24 cellular contexts compared by ENCODE assay signal in the genomic region with DNA sequence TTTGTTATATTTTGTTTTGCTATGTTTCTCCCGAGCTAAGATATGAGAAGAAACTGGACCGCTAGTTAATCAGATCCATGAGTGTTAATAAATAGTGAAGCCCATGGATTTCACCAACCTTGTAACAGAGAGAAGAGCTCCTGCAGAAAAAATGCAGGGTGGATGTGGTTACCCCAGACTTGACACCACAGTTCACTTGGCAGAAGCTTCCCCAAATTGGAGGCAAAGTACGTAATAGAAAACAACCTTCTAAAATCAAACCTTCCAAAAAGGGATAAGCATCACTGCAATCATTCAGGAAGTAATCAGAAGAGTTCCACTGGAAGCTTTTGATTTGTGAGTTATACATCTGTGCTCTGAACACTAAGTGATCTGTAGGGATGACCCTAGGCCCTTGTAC.
"Had no signal": no experiment of that assay in that cellular context is flagged by ENCODE, and none has a peak within 500 bp of the region (broad histone marks: within the 10 kb centered on the region; RNA-seq: fewer than 3 reads in every experiment).

No MANE protein-coding gene starts in this region.

- H3K4me3 Mint-ChIP-seq: activated B cell treated with CpG ODN at 0.5 μM for 24 hours; activated CD4-positive, alpha-beta memory T cell treated with anti-CD3 and anti-CD28 coated beads for 36 hours; activated CD8-positive, alpha-beta memory T cell treated with anti-CD3 and anti-CD28 coated beads, Interleukin-2, amount 10 ng/mL, durations not matched to agents 7 days and 5 days; activated naive CD8-positive, alpha-beta T cell treated with anti-CD3 and anti-CD28 coated beads for 36 hours; activated T-helper 17 cell treated with anti-CD3 and anti-CD28 coated beads, Interleukin-2, amount 50 U/mL, for 72 hours; effector memory CD8-positive, alpha-beta T cell; mesothelial cell of epicardium; nephron progenitor cell; T-helper 2 cell treated with Interferon-gamma antibody and Interleukin-4, amounts not matched to agents 5 μg/mL and 100 μg/mL, for 36 hours had no signal

- H3K27me3 ChIP-seq: uterus had no signal

- H3K4me3 ChIP-seq: lower lobe of right lung, tibial artery, uterus had no signal

- ATAC-seq: activated CD8-positive, alpha-beta memory T cell treated with anti-CD3 and anti-CD28 coated beads, Interleukin-2, amount 10 ng/mL, durations not matched to agents 7 days and 5 days; activated T-helper 17 cell treated with anti-CD3 and anti-CD28 coated beads, Interleukin-2, amount 50 U/mL, for 72 hours; effector memory CD8-positive, alpha-beta T cell; left colon; lower lobe of right lung had no signal

- DNase-seq: activated B cell treated with CpG ODN at 0.5 μM for 24 hours; activated CD4-positive, alpha-beta memory T cell treated with anti-CD3 and anti-CD28 coated beads for 36 hours; activated CD4-positive, alpha-beta T cell treated with anti-CD3 and anti-CD28 coated beads for 4 hours; activated CD8-positive, alpha-beta memory T cell treated with anti-CD3 and anti-CD28 coated beads, Interleukin-2, amount 10 ng/mL, durations not matched to agents 7 days and 5 days; activated naive CD4-positive, alpha-beta T cell; activated naive CD8-positive, alpha-beta T cell treated with anti-CD3 and anti-CD28 coated beads for 36 hours; amniotic stem cell; dermis blood vessel endothelial cell; effector memory CD8-positive, alpha-beta T cell; foreskin melanocyte; hypothalamus; islet precursor cell; left colon; lower lobe of right lung; nephron progenitor cell; nucleus accumbens; posterior cingulate gyrus; stimulated activated CD8-positive, alpha-beta memory T cell treated with anti-CD3 and anti-CD28 coated beads, Interleukin-4, amount 100 ng/mL, for 48 hours; stimulated activated naive CD4-positive, alpha-beta T cell treated with Interleukin-2 at 50 U/mL for 16 hours; tibial artery; uterus had no signal

- H3K4me1 ChIP-seq: lower lobe of right lung, tibial artery, uterus had no signal

- H3K9me3 ChIP-seq: lower lobe of right lung, tibial artery, uterus had no signal

- H3K36me3 Mint-ChIP-seq: activated CD4-positive, alpha-beta memory T cell treated with anti-CD3 and anti-CD28 coated beads for 36 hours; activated CD8-positive, alpha-beta memory T cell treated with anti-CD3 and anti-CD28 coated beads, Interleukin-2, amount 10 ng/mL, durations not matched to agents 7 days and 5 days; activated naive CD8-positive, alpha-beta T cell treated with anti-CD3 and anti-CD28 coated beads for 36 hours; mesothelial cell of epicardium had no signal

- H3K27ac Mint-ChIP-seq: activated B cell treated with CpG ODN at 0.5 μM for 24 hours; activated CD4-positive, alpha-beta memory T cell treated with anti-CD3 and anti-CD28 coated beads for 36 hours; activated CD8-positive, alpha-beta memory T cell treated with anti-CD3 and anti-CD28 coated beads, Interleukin-2, amount 10 ng/mL, durations not matched to agents 7 days and 5 days; activated naive CD8-positive, alpha-beta T cell treated with anti-CD3 and anti-CD28 coated beads for 36 hours; activated T-helper 17 cell treated with anti-CD3 and anti-CD28 coated beads, Interleukin-2, amount 50 U/mL, for 72 hours; effector memory CD8-positive, alpha-beta T cell; mesothelial cell of epicardium; nephron progenitor cell; T-helper 2 cell treated with Interferon-gamma antibody and Interleukin-4, amounts not matched to agents 5 μg/mL and 100 μg/mL, for 36 hours had no signal

- H3K27me3 Mint-ChIP-seq: activated CD4-positive, alpha-beta memory T cell treated with anti-CD3 and anti-CD28 coated beads for 36 hours; activated CD8-positive, alpha-beta memory T cell treated with anti-CD3 and anti-CD28 coated beads, Interleukin-2, amount 10 ng/mL, durations not matched to agents 7 days and 5 days; effector memory CD8-positive, alpha-beta T cell had no signal

- H3K9me3 Mint-ChIP-seq: activated B cell treated with CpG ODN at 0.5 μM for 24 hours; activated CD4-positive, alpha-beta memory T cell treated with anti-CD3 and anti-CD28 coated beads for 36 hours; activated naive CD8-positive, alpha-beta T cell treated with anti-CD3 and anti-CD28 coated beads for 36 hours; activated T-helper 17 cell treated with anti-CD3 and anti-CD28 coated beads, Interleukin-2, amount 50 U/mL, for 72 hours; mesothelial cell of epicardium; nephron progenitor cell; T-helper 2 cell treated with Interferon-gamma antibody and Interleukin-4, amounts not matched to agents 5 μg/mL and 100 μg/mL, for 36 hours had no signal

- H3K4me1 Mint-ChIP-seq: activated B cell treated with CpG ODN at 0.5 μM for 24 hours; activated CD8-positive, alpha-beta memory T cell treated with anti-CD3 and anti-CD28 coated beads, Interleukin-2, amount 10 ng/mL, durations not matched to agents 7 days and 5 days; activated naive CD8-positive, alpha-beta T cell treated with anti-CD3 and anti-CD28 coated beads for 36 hours; activated T-helper 17 cell treated with anti-CD3 and anti-CD28 coated beads, Interleukin-2, amount 50 U/mL, for 72 hours; mesothelial cell of epicardium; nephron progenitor cell had no signal

- H3K27ac ChIP-seq: lower lobe of right lung, tibial artery, uterus had no signal

- H3K36me3 ChIP-seq: lower lobe of right lung, tibial artery, uterus had no signal
